Comparison of ENCODE assay signal across 27 cellular contexts in genomic region chr17:76549215-76549518, GRCh38. TPM values are rescaled to one million over a fixed set of nuclear protein-coding genes. Genes with fewer than 3 reads are reported as not detected.
DNase-seq lines count a peak whose midpoint lies in the region; ATAC-seq, FAIRE-seq and TF ChIP-seq lines count a peak whose summit lies in the region.
"Had no signal": no experiment of that assay in that cellular context is flagged by ENCODE, and none has a peak within 500 bp of the region (broad histone marks: within the 10 kb centered on the region; RNA-seq: fewer than 3 reads in every experiment).

No MANE protein-coding gene starts in this region.

- WGBS in IMR-90 (ENCODE audit: extremely low coverage in 2 of 2, insufficient read length in 1 of 2), 2 experiments, result no CpG with 5 or more reads among the region's 9 CpGs

- no peak for FAIRE-seq in bronchial epithelial cell (lab: Jason Lieb, UNC)
- FAIRE-seq: A204.1, GM12892, K562 had no signal

- no peak overlapping the region for H2AK9ac ChIP-seq in IMR-90 (replicated peaks; ENCODE audit: low read depth, low read length, poor library complexity)

- no peak overlapping the region for H4K8ac ChIP-seq in IMR-90 (ENCODE audit: low read depth in 2 of 2, low read length in 2 of 2)

- no peak overlapping the region for H4K5ac ChIP-seq in IMR-90 (ENCODE audit: low read depth, low read length)

- H3K18ac ChIP-seq in IMR-90 (ENCODE audit: low read depth, low read length), result no peak overlapping the region

- peaks cover 11% of the 10 kb centered on the region for H3K27me3 Mint-ChIP-seq in progenitor cell of endocrine pancreas

- DNase-seq in IMR-90 (no peak), bronchial epithelial cell (ENCODE audit: low read depth) (no peak), progenitor cell of endocrine pancreas (ENCODE audit: low spot score, unreplicated experiment) (no peak), MM.1S (no peak), HEK293T (ENCODE audit: extremely low spot score) (no peak)
- DNase-seq: C1 segment of cervical spinal cord; CD8-positive, alpha-beta T cell; DMS153; DND-41; Kasumi-1; NCI-H1048; NCI-H1417; NCI-H1694; NCI-H2029 treated with DMSO at 0.1 percent for 48 hours; NCI-H226; NCI-H510A; NCI-H69; SHP77 had no signal

- POLR2A ChIA-PET in IMR-90 (lab: Charles Lee; ENCODE audit: unreplicated experiment), result interaction anchor here (0.6 kb wide), 1 partner anchor 82 kb away, joined by 6 read pairs; no protein-coding TSS in a partner anchor
- POLR2A ChIA-PET in HEK293T (lab: Yijun Ruan, JAX), result interaction anchor here (1.5 to 4.5 kb wide), 2 partner anchors 9 to 21 kb away, joined by 4 to 19 read pairs; no protein-coding TSS in a partner anchor

- no peak overlapping the region for H3K14ac ChIP-seq in IMR-90 (replicated peaks; ENCODE audit: low read depth, low read length)

- ATAC-seq in IMR-90 (ENCODE audit: low read depth), result no peak
- ATAC-seq in GM18861 (IDR thresholded peaks at IDR 0.05; ENCODE audit: unreplicated experiment), result no peak
- ATAC-seq: CD8-positive, alpha-beta T cell; HCT116; K562; Panc1 had no signal

- no peak overlapping the region for H3K4ac ChIP-seq in IMR-90 (ENCODE audit: low read depth, low read length)

- H3K4me1 ChIP-seq in BLaER1 (peaks cover 98% of the 10 kb centered on the region), IMR-90 (ENCODE audit: control insufficient read depth, insufficient read depth, low read length) (peaks cover 20% of the 10 kb centered on the region), MM.1S (ENCODE audit: low read length) (no peaks in the 10 kb centered on the region)

- H3K27ac ChIP-seq in BLaER1 (0 out of 2 replicates have a peak overlapping the region, but pooled peaks have one; percentile 76), IMR-90 (ENCODE audit: insufficient read depth, low read length) (no peak overlapping the region), MM.1S (ENCODE audit: low read length) (no peak overlapping the region)

- peak overlapping the region; percentile 71 for H3K9ac ChIP-seq in BLaER1
- no peak overlapping the region for H3K9ac ChIP-seq in IMR-90 (ENCODE audit: low read depth, low read length)
- no peak overlapping the region for H3K9ac ChIP-seq in MM.1S (ENCODE audit: low read length)

- H3K9me2 ChIP-seq in MM.1S (replicated peaks; ENCODE audit: insufficient read depth, low read length), result no peaks in the 10 kb centered on the region

- dilution Hi-C loops in IMR-90 (cut with HindIII; ENCODE audit: low sequenced_read_pairs, unreplicated experiment), result no loop called here

- 0 out of 4 replicates have a peak, but pooled peaks cover 0 to 12% of the 10 kb centered on the region in 2 experiments for H3K79me1 ChIP-seq in IMR-90 (ENCODE audit: low read depth in 1 of 2, low read length in 2 of 2)

- 0 out of 2 replicates have a peak overlapping the region, but pooled peaks have one; percentile 46 for H2BK20ac ChIP-seq in IMR-90 (ENCODE audit: low read depth, low read length)

- no peak overlapping the region for H2BK5ac ChIP-seq in IMR-90 (ENCODE audit: low read depth, low read length, poor library complexity, severe bottlenecking)

- peak overlapping the region; percentile 91 for H3K4me2 ChIP-seq in BLaER1
- no peak overlapping the region for H3K4me2 ChIP-seq in IMR-90 (ENCODE audit: low read depth, low read length)
- no peak overlapping the region for H3K4me2 ChIP-seq in MM.1S (ENCODE audit: low read depth, low read length)

- no peak overlapping the region for H3K56ac ChIP-seq in IMR-90 (ENCODE audit: extremely low read depth, insufficient read depth, low read length)

- in situ Hi-C loops in IMR-90 (cut with MboI; ENCODE audit: low sequenced_read_pairs), result no loop called here

- no peak overlapping the region for H3K4me3 ChIP-seq in BLaER1
- H3K4me3 ChIP-seq in IMR-90 (ENCODE audit: insufficient read depth, low read depth, low read length), result no peak overlapping the region
- H3K4me3 ChIP-seq in bronchial epithelial cell (ENCODE audit: low read depth, low read length), result peak overlapping the region; percentile 28
- no peak overlapping the region for H3K4me3 ChIP-seq in MM.1S (ENCODE audit: low read length)
- H3K4me3 ChIP-seq: K562 had no signal

- no peak for TF ChIP-seq CTCF in IMR-90 (conservative IDR thresholded peaks at IDR 0.05; ENCODE audit: low read depth, low read length)
- TF ChIP-seq CTCF in bronchial epithelial cell (IDR thresholded peaks at IDR 0.05; ENCODE audit: insufficient read depth, low read length, severe bottlenecking), result no peak
- TF ChIP-seq CTCF in progenitor cell of endocrine pancreas (IDR thresholded peaks at IDR 0.05; ENCODE audit: unreplicated experiment), result no peak
- TF ChIP-seq CTCF in MM.1S (IDR thresholded peaks at IDR 0.05; ENCODE audit: low read length), result no peak

- H2BK120ac ChIP-seq in IMR-90 (ENCODE audit: low read depth, low read length), result no peak overlapping the region

- peaks cover 18% of the 10 kb centered on the region for H3K9me1 ChIP-seq in IMR-90 (ENCODE audit: insufficient read depth, low read length)

- no peak overlapping the region for H2AFZ ChIP-seq in IMR-90 (replicated peaks; ENCODE audit: low read length, poor library complexity)
- no peak overlapping the region for H2AFZ ChIP-seq in MM.1S (ENCODE audit: low read length)

- H4K20me1 ChIP-seq in BLaER1, result no peaks in the 10 kb centered on the region
- H4K20me1 ChIP-seq in IMR-90 (ENCODE audit: insufficient read depth, low read length), result peaks cover 6% of the 10 kb centered on the region; the same call in 1 of the 2 replicates
- no peaks in the 10 kb centered on the region for H4K20me1 ChIP-seq in MM.1S (ENCODE audit: insufficient read depth, low read length)

- no peak overlapping the region for H3K23ac ChIP-seq in IMR-90 (ENCODE audit: low read depth, low read length)

- H3K36me3 ChIP-seq in BLaER1 (no peaks in the 10 kb centered on the region), IMR-90 (ENCODE audit: control insufficient read depth, insufficient read depth, low read length) (no peaks in the 10 kb centered on the region), bronchial epithelial cell (ENCODE audit: control insufficient read depth, insufficient read depth, low read length) (peaks cover 3% of the 10 kb centered on the region), MM.1S (replicated peaks; ENCODE audit: insufficient read depth, low read length) (no peaks in the 10 kb centered on the region)

- intact Hi-C loops in IMR-90 (cut with micrococcal nuclease), result no loop called here

- TF ChIP-seq POLR2A in IMR-90 (IDR thresholded peaks at IDR 0.05; ENCODE audit: low read depth, low read length), result no peak

- no TSS peak for BruUV-seq in IMR-90 (replicated peaks; lab: Mats Ljungman, UMichigan)

- CTCF ChIA-PET in IMR-90 (lab: Yijun Ruan, JAX) (interaction anchor here (1.1 kb wide), 1 partner anchor 28 kb away, joined by 4 read pairs; no protein-coding TSS in a partner anchor), HEK293T (lab: Yijun Ruan, JAX) (interaction anchor here (1.3 kb wide), 1 partner anchor 27 kb away, joined by 3 read pairs; no protein-coding TSS in a partner anchor)

- H3K27me3 ChIP-seq in BLaER1, result peaks cover 23% of the 10 kb centered on the region
- no peaks in the 10 kb centered on the region for H3K27me3 ChIP-seq in IMR-90 (ENCODE audit: control insufficient read depth, insufficient read depth, low read length)
- no peaks in the 10 kb centered on the region for H3K27me3 ChIP-seq in bronchial epithelial cell (ENCODE audit: control insufficient read depth, insufficient read depth, low read length)
- peaks cover 18% of the 10 kb centered on the region for H3K27me3 ChIP-seq in MM.1S (replicated peaks; ENCODE audit: insufficient read depth, low read length)

- H3K79me2 ChIP-seq in MM.1S (ENCODE audit: low read length), result no peaks in the 10 kb centered on the region

- no peaks in the 10 kb centered on the region for H3K9me3 Mint-ChIP-seq in progenitor cell of endocrine pancreas (ENCODE audit: low read depth)
- H3K9me3 Mint-ChIP-seq: CD8-positive, alpha-beta T cell had no signal

- H2AK5ac ChIP-seq in IMR-90 (ENCODE audit: low read depth, low read length), result no peak overlapping the region

- no peaks in the 10 kb centered on the region for H3F3A ChIP-seq in MM.1S (ENCODE audit: insufficient read depth, low read length)

- peaks cover 13% of the 10 kb centered on the region for H3K4me1 Mint-ChIP-seq in progenitor cell of endocrine pancreas (ENCODE audit: low read depth)

- H3K9me3 ChIP-seq in BLaER1, result no peaks in the 10 kb centered on the region
- H3K9me3 ChIP-seq in IMR-90 (ENCODE audit: control insufficient read depth, insufficient read depth, low read length), result no peaks in the 10 kb centered on the region
- no peaks in the 10 kb centered on the region for H3K9me3 ChIP-seq in MM.1S (replicated peaks; ENCODE audit: insufficient read depth, low read length)

- no peak for TF ChIP-seq RAD21 in IMR-90 (IDR thresholded peaks at IDR 0.05; ENCODE audit: low read length)

- no peaks in the 10 kb centered on the region for H3K36me3 Mint-ChIP-seq in progenitor cell of endocrine pancreas (ENCODE audit: insufficient read depth)
- H3K36me3 Mint-ChIP-seq: CD8-positive, alpha-beta T cell had no signal

- peak overlapping the region; percentile 15 for H3K27ac Mint-ChIP-seq in progenitor cell of endocrine pancreas
- H3K27ac Mint-ChIP-seq: CD8-positive, alpha-beta T cell had no signal

- H2BK15ac ChIP-seq in IMR-90 (ENCODE audit: low read depth, low read length), result no peak overlapping the region

- H3K4me3 Mint-ChIP-seq in progenitor cell of endocrine pancreas (ENCODE audit: low read depth), result no peak overlapping the region
- H3K4me3 Mint-ChIP-seq: CD8-positive, alpha-beta T cell had no signal

- no peak overlapping the region for H4K91ac ChIP-seq in IMR-90 (ENCODE audit: insufficient read depth, low read depth, low read length)

RNA-seq across cellular contexts. Expression of gene PRCD, which starts 9.3 kb away (rescaled TPM):
- under 0.01 TPM in 1 of 2 replicates, not detected in the other for total RNA-seq in IMR-90 (2012; rRNA removed)
- 0.32 TPM in 2 replicates for polyA plus RNA-seq in IMR-90 (2012; rRNA removed)
- 0.24 and 0.26 TPM in 2 replicates for polyA plus RNA-seq in IMR-90 (2012; cell fraction: cytosol; rRNA removed)
- 1.4 and 3.8 TPM in 2 replicates for polyA plus RNA-seq in IMR-90 (2012; cell fraction: nucleus; rRNA removed; ENCODE audit: low replicate concordance)
- total RNA-seq in bronchial epithelial cell, result 0.13 TPM in 1 of 2 replicates, not detected in the other
- 0.86 and 1.7 TPM in 2 replicates for total RNA-seq in progenitor cell of endocrine pancreas
- total RNA-seq: CD8-positive, alpha-beta T cell; H4; HT-29; K562 had no signal

RNA-seq across cellular contexts. Expression of gene CYGB, which starts 11.7 kb away (rescaled TPM):
- total RNA-seq in IMR-90 (2012; rRNA removed) (1.3 and 1.7 TPM in 2 replicates), bronchial epithelial cell (2.1 and 2.3 TPM in 2 replicates), progenitor cell of endocrine pancreas (0.46 and 1.0 TPM in 2 replicates)
- polyA plus RNA-seq in IMR-90 (2012; rRNA removed), result 2.9 and 3.5 TPM in 2 replicates
- polyA plus RNA-seq in IMR-90 (2012; cell fraction: cytosol; rRNA removed), result 3.6 and 4.3 TPM in 2 replicates
- 1.2 and 1.9 TPM in 2 replicates for polyA plus RNA-seq in IMR-90 (2012; cell fraction: nucleus; rRNA removed; ENCODE audit: low replicate concordance)
- total RNA-seq: HT-29 had no signal

RNA-seq across cellular contexts. Expression of gene ST6GALNAC2, which starts 36.5 kb away (rescaled TPM):
- total RNA-seq in IMR-90 (2012; rRNA removed) (not detected in 2 replicates), bronchial epithelial cell (38.4 and 64.4 TPM in 2 replicates), progenitor cell of endocrine pancreas (0.62 and 1.2 TPM in 2 replicates)
- 0.10 TPM in 1 of 2 replicates, not detected in the other for polyA plus RNA-seq in IMR-90 (2012; rRNA removed)
- 0.06 and 0.18 TPM in 2 replicates for polyA plus RNA-seq in IMR-90 (2012; cell fraction: cytosol; rRNA removed)
- polyA plus RNA-seq in IMR-90 (2012; cell fraction: nucleus; rRNA removed; ENCODE audit: low replicate concordance), result 0.03 and 0.25 TPM in 2 replicates
- total RNA-seq: K562 had no signal

RNA-seq across cellular contexts. Expression of gene RHBDF2, which starts 47.9 kb away (rescaled TPM):
- total RNA-seq in IMR-90 (2012; rRNA removed), result 1.3 and 1.4 TPM in 2 replicates
- 8.3 and 10.0 TPM in 2 replicates for polyA plus RNA-seq in IMR-90 (2012; rRNA removed)
- polyA plus RNA-seq in IMR-90 (2012; cell fraction: cytosol; rRNA removed), result 6.7 and 10.1 TPM in 2 replicates
- 29.5 and 54.3 TPM in 2 replicates for polyA plus RNA-seq in IMR-90 (2012; cell fraction: nucleus; rRNA removed; ENCODE audit: low replicate concordance)
- total RNA-seq in bronchial epithelial cell, result 9.9 and 10.8 TPM in 2 replicates
- total RNA-seq in progenitor cell of endocrine pancreas, result 11.8 and 12.1 TPM in 2 replicates

Comparison
In these comparisons a context has a peak if more than half of its experiments do, and no peak if none do; other contexts are left out.
1. RNA of gene ST6GALNAC2, which starts 36.5 kb away (total RNA-seq): 38.4 to 64.4 TPM in bronchial epithelial cell; 0.62 to 1.2 TPM in progenitor cell of endocrine pancreas and not detected in IMR-90; every median in the first group is over 10 times any median in the second.